ENCODE assay signal across 9 cellular contexts in the genomic region with DNA sequence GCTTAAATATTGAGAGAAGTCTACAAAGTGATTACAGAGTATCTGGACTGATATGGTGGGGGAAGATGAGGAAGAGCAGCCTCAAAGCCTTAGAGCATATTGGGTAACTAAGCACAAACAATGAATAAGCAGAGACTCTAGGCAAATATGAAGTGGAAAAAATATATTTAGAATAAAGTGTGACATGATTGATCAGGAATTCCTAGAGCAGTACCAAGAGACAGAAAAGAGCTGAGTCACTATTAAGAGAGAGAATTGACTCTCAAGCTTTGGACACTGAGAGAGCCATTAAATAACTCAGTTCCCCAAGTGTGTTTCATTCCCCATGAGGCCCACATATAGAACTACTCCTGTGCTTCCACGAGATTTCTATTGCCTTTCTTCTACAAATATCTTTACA. TPM values are rescaled to one million over a fixed set of nuclear protein-coding genes. Genes with fewer than 3 reads are reported as not detected.
A peak's percentile ranks its signal among the peaks of the same experiment; 100 is the strongest.
DNase-seq lines count a peak whose midpoint lies in the region; ATAC-seq and TF ChIP-seq lines count a peak whose summit lies in the region.
"Had no signal": no experiment of that assay in that cellular context is flagged by ENCODE, and none has a peak within 500 bp of the region (broad histone marks: within the 10 kb centered on the region; RNA-seq: fewer than 3 reads in every experiment).

No MANE protein-coding gene starts in this region.

- H3K4me3 ChIP-seq in thoracic aorta: no peak overlapping the region

- DNase-seq in HS-27A (ENCODE audit: low read depth) (peak; percentile 4), astrocyte of the hippocampus (ENCODE audit: low read depth, low spot score) (peak; percentile 18), iris pigment epithelial cell (ENCODE audit: low read depth) (peak; percentile 77), thoracic aorta (ENCODE audit: low spot score) (no peak), NCI-H2081 treated with DMSO at 0.1 percent for 48 hours (lab: John Stamatoyannopoulos, UW) (no peak)
- DNase-seq: DMS79 treated with DMSO at 0.1 percent for 48 hours, small intestine had no signal

- H3K4me1 ChIP-seq in thoracic aorta (ENCODE audit: control insufficient read depth in 1 of 2, low read depth in 2 of 2): peaks cover 15 to 38% of the 10 kb centered on the region in 2 donors

- H3K9me3 ChIP-seq in thoracic aorta: no peaks in the 10 kb centered on the region

- peak; percentile 76 for ATAC-seq in thoracic aorta (ENCODE audit: insufficient number of reproducible peaks, low FRiP score, low read depth)
- no peak for ATAC-seq in HG02763 (IDR thresholded peaks at IDR 0.05; ENCODE audit: unreplicated experiment)
- ATAC-seq in HG03432 (IDR thresholded peaks at IDR 0.05; ENCODE audit: unreplicated experiment): no peak

- no peaks in the 10 kb centered on the region for H3K27me3 ChIP-seq in thoracic aorta (replicated peaks; ENCODE audit: insufficient read depth)

- TF ChIP-seq CTCF in thoracic aorta (IDR thresholded peaks at IDR 0.05): no peak

- H3K27ac ChIP-seq in thoracic aorta: peak overlapping the region; percentile 54 to 72

- H3K36me3 ChIP-seq in thoracic aorta: no peaks in the 10 kb centered on the region

RNA-seq across cellular contexts. Expression of a gene that starts 45.7 kb away (rescaled TPM):
- 100 to 1,000 TPM in 1 of 2 donors, 10 to 100 TPM in 1; 76.5 to 118 TPM for total RNA-seq in thoracic aorta

Comparison
In these comparisons a context has a peak if more than half of its experiments do, and no peak if none do; other contexts are left out.
1. DNase-seq: peak in HS-27A (single experiment), astrocyte of the hippocampus (single experiment) and iris pigment epithelial cell (single experiment); none in thoracic aorta (single experiment) and NCI-H2081 treated with DMSO at 0.1 percent for 48 hours (single experiment).